1 cellular context compared by ENCODE assay signal in genomic region chr20:36773548-36774242, GRCh38.
TF ChIP-seq lines count a peak whose summit lies in the region.

TSS of gene DSN1 (minus strand) at chr20:36773763. CDS start at chr20:36771458, 2,305 bp downstream.

TF ChIP-seq in HepG2, 621 proteins besides CTCF, POLR2A, EP300 and RAD21 (continued from another document and continues in another):
- TF ChIP-seq EEA1 (CRISPR knock-in tag; IDR thresholded peaks at IDR 0.05; ENCODE audit: borderline replicate concordance) (peak; percentile 6; the same call in 1 of the 2 replicates), TGIF2 (CRISPR knock-in tag; IDR thresholded peaks at IDR 0.05) (peak; percentile 99), NCOA1 (CRISPR knock-in tag; IDR thresholded peaks at IDR 0.05) (peak; percentile 51; the same call in 1 of the 2 replicates), MIER2 (CRISPR knock-in tag; IDR thresholded peaks at IDR 0.05) (no peak), AHR (CRISPR knock-in tag; IDR thresholded peaks at IDR 0.05) (peak; percentile 89), PHF8 (CRISPR knock-in tag; IDR thresholded peaks at IDR 0.05) (peak; percentile 91), ZNF83 (CRISPR knock-in tag; IDR thresholded peaks at IDR 0.05; ENCODE audit: borderline replicate concordance) (no peak), ZNF816 (CRISPR knock-in tag; IDR thresholded peaks at IDR 0.05; ENCODE audit: borderline replicate concordance) (peak; percentile 97; the same call in 1 of the 2 replicates), MTF1 (CRISPR knock-in tag; IDR thresholded peaks at IDR 0.05) (no peak; the same call in 1 of the 2 replicates), U2AF1 (optimal IDR thresholded peaks at IDR 0.05; ENCODE audit: low read depth, low read length) (peak; percentile 57), ZC3H4 (CRISPR knock-in tag; IDR thresholded peaks at IDR 0.05; ENCODE audit: borderline replicate concordance) (no peak), GTF2F1 (IDR thresholded peaks at IDR 0.05; ENCODE audit: low read length) (no peak), ZBTB7B (CRISPR knock-in tag; IDR thresholded peaks at IDR 0.05) (no peak; the same call in 1 of the 2 replicates), RXRA (CRISPR knock-in tag; IDR thresholded peaks at IDR 0.05) (peak; percentile 72), ZNF124 (CRISPR knock-in tag; IDR thresholded peaks at IDR 0.05) (no peak), HIVEP1 (CRISPR knock-in tag; IDR thresholded peaks at IDR 0.05) (peak; percentile 79), IRX3 (CRISPR knock-in tag; IDR thresholded peaks at IDR 0.05; ENCODE audit: borderline replicate concordance, low read depth) (peak; percentile 95; the same call in 1 of the 2 replicates), JUND (CRISPR knock-in tag; IDR thresholded peaks at IDR 0.05) (peak; percentile 54), ZSCAN21 (CRISPR knock-in tag; IDR thresholded peaks at IDR 0.05; ENCODE audit: borderline replicate concordance) (peak; percentile 94), TOPORS (CRISPR knock-in tag; IDR thresholded peaks at IDR 0.05) (peak; percentile 94), ZNF766 (CRISPR knock-in tag; IDR thresholded peaks at IDR 0.05; ENCODE audit: borderline replicate concordance) (peak; percentile 20; the same call in 1 of the 2 replicates), KDM2A (CRISPR knock-in tag; IDR thresholded peaks at IDR 0.05; ENCODE audit: borderline replicate concordance, low read depth) (peak; percentile 90), ZNF616 (CRISPR knock-in tag; IDR thresholded peaks at IDR 0.05; ENCODE audit: low read depth) (peak; percentile 81; the same call in 1 of the 2 replicates), RFX5 (IDR thresholded peaks at IDR 0.05; ENCODE audit: low read depth, low read length) (peak; percentile 84), PLRG1 (conservative IDR thresholded peaks at IDR 0.05) (no peak), ZNF44 (CRISPR knock-in tag; IDR thresholded peaks at IDR 0.05) (no peak; the same call in 1 of the 2 replicates), MATR3 (CRISPR knock-in tag; IDR thresholded peaks at IDR 0.05) (no peak), HNRNPL (IDR thresholded peaks at IDR 0.05; ENCODE audit: low read depth, low read length) (peak; percentile 38; the same call in 1 of the 2 replicates), REXO4 (CRISPR knock-in tag; IDR thresholded peaks at IDR 0.05; ENCODE audit: borderline replicate concordance) (no peak), RBFOX2 (IDR thresholded peaks at IDR 0.05; ENCODE audit: low read depth, low read length) (peak; percentile 99), ZNF34 (CRISPR knock-in tag; IDR thresholded peaks at IDR 0.05; ENCODE audit: borderline replicate concordance) (no peak; the same call in 1 of the 2 replicates), SRSF1 (optimal IDR thresholded peaks at IDR 0.05; ENCODE audit: low read depth, low read length) (peak; percentile 85), ZNF546 (CRISPR knock-in tag; conservative IDR thresholded peaks at IDR 0.05) (no peak), ZMYM4 (CRISPR knock-in tag; IDR thresholded peaks at IDR 0.05) (peak; percentile 74), HOXD1 (CRISPR knock-in tag; IDR thresholded peaks at IDR 0.05) (peak; percentile 90), ZNF564 (CRISPR knock-in tag; IDR thresholded peaks at IDR 0.05) (peak; percentile 79), NONO (IDR thresholded peaks at IDR 0.05) (no peak), NONO (CRISPR knock-in tag; conservative IDR thresholded peaks at IDR 0.05) (peak; percentile 99), ZBTB39 (CRISPR knock-in tag; IDR thresholded peaks at IDR 0.05) (no peak; the same call in 1 of the 2 replicates), REPIN1 (CRISPR knock-in tag; IDR thresholded peaks at IDR 0.05; ENCODE audit: borderline replicate concordance, low read depth) (peak; percentile 95), ZNF24 (IDR thresholded peaks at IDR 0.05) (no peak; the same call in 1 of the 2 replicates), MED8 (CRISPR knock-in tag; IDR thresholded peaks at IDR 0.05; ENCODE audit: insufficient replicate concordance) (peak; percentile 49), HES4 (CRISPR knock-in tag; IDR thresholded peaks at IDR 0.05; ENCODE audit: borderline replicate concordance) (peak; percentile 16; the same call in 1 of the 2 replicates), PAWR (CRISPR knock-in tag; IDR thresholded peaks at IDR 0.05; ENCODE audit: borderline replicate concordance) (peak; percentile 97), THYN1 (CRISPR knock-in tag; IDR thresholded peaks at IDR 0.05; ENCODE audit: borderline replicate concordance, low read depth) (no peak; the same call in 1 of the 2 replicates), ZZZ3 (CRISPR knock-in tag; IDR thresholded peaks at IDR 0.05; ENCODE audit: borderline replicate concordance) (peak; percentile 83), KDM5A (IDR thresholded peaks at IDR 0.05; ENCODE audit: borderline replicate concordance, low read length) (peak; percentile 86; the same call in 1 of the 2 replicates), ISL2 (CRISPR knock-in tag; IDR thresholded peaks at IDR 0.05) (peak; percentile 55), TBX3 (IDR thresholded peaks at IDR 0.05; ENCODE audit: borderline replicate concordance) (0 out of 2 replicates have a peak, but pooled peaks have one; percentile 12), ZNF205 (CRISPR knock-in tag; IDR thresholded peaks at IDR 0.05) (peak; percentile 74; the same call in 1 of the 2 replicates), MZF1 (CRISPR knock-in tag; IDR thresholded peaks at IDR 0.05; ENCODE audit: borderline replicate concordance) (no peak)
- TF ChIP-seq, protein P1, sequence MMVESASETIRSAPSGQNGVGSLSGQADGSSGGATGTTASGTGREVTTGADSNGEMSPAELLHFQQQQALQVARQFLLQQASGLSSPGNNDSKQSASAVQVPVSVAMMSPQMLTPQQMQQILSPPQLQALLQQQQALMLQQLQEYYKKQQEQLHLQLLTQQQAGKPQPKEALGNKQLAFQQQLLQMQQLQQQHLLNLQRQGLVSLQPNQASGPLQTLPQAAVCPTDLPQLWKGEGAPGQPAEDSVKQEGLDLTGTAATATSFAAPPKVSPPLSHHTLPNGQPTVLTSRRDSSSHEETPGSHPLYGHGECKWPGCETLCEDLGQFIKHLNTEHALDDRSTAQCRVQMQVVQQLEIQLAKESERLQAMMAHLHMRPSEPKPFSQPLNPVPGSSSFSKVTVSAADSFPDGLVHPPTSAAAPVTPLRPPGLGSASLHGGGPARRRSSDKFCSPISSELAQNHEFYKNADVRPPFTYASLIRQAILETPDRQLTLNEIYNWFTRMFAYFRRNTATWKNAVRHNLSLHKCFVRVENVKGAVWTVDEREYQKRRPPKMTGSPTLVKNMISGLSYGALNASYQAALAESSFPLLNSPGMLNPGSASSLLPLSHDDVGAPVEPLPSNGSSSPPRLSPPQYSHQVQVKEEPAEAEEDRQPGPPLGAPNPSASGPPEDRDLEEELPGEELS (CRISPR knock-in tag; IDR thresholded peaks at IDR 0.05) = peak; percentile 61; the same call in 1 of the 2 replicates
- TF ChIP-seq, protein P2, sequence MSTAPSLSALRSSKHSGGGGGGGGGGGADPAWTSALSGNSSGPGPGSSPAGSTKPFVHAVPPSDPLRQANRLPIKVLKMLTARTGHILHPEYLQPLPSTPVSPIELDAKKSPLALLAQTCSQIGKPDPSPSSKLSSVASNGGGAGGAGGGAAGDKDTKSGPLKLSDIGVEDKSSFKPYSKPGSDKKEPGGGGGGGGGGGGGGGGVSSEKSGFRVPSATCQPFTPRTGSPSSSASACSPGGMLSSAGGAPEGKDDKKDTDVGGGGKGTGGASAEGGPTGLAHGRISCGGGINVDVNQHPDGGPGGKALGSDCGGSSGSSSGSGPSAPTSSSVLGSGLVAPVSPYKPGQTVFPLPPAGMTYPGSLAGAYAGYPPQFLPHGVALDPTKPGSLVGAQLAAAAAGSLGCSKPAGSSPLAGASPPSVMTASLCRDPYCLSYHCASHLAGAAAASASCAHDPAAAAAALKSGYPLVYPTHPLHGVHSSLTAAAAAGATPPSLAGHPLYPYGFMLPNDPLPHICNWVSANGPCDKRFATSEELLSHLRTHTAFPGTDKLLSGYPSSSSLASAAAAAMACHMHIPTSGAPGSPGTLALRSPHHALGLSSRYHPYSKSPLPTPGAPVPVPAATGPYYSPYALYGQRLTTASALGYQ (CRISPR knock-in tag; IDR thresholded peaks at IDR 0.05) = peak; percentile 31; the same call in 1 of the 2 replicates
- TF ChIP-seq, protein P3, sequence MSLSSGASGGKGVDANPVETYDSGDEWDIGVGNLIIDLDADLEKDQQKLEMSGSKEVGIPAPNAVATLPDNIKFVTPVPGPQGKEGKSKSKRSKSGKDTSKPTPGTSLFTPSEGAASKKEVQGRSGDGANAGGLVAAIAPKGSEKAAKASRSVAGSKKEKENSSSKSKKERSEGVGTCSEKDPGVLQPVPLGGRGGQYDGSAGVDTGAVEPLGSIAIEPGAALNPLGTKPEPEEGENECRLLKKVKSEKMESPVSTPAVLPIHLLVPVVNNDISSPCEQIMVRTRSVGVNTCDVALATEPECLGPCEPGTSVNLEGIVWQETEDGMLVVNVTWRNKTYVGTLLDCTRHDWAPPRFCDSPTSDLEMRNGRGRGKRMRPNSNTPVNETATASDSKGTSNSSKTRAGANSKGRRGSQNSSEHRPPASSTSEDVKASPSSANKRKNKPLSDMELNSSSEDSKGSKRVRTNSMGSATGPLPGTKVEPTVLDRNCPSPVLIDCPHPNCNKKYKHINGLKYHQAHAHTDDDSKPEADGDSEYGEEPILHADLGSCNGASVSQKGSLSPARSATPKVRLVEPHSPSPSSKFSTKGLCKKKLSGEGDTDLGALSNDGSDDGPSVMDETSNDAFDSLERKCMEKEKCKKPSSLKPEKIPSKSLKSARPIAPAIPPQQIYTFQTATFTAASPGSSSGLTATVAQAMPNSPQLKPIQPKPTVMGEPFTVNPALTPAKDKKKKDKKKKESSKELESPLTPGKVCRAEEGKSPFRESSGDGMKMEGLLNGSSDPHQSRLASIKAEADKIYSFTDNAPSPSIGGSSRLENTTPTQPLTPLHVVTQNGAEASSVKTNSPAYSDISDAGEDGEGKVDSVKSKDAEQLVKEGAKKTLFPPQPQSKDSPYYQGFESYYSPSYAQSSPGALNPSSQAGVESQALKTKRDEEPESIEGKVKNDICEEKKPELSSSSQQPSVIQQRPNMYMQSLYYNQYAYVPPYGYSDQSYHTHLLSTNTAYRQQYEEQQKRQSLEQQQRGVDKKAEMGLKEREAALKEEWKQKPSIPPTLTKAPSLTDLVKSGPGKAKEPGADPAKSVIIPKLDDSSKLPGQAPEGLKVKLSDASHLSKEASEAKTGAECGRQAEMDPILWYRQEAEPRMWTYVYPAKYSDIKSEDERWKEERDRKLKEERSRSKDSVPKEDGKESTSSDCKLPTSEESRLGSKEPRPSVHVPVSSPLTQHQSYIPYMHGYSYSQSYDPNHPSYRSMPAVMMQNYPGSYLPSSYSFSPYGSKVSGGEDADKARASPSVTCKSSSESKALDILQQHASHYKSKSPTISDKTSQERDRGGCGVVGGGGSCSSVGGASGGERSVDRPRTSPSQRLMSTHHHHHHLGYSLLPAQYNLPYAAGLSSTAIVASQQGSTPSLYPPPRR (CRISPR knock-in tag; IDR thresholded peaks at IDR 0.05; ENCODE audit: borderline replicate concordance) = 0 out of 2 replicates have a peak, but pooled peaks have one; percentile 63
- TF ChIP-seq, protein P4, sequence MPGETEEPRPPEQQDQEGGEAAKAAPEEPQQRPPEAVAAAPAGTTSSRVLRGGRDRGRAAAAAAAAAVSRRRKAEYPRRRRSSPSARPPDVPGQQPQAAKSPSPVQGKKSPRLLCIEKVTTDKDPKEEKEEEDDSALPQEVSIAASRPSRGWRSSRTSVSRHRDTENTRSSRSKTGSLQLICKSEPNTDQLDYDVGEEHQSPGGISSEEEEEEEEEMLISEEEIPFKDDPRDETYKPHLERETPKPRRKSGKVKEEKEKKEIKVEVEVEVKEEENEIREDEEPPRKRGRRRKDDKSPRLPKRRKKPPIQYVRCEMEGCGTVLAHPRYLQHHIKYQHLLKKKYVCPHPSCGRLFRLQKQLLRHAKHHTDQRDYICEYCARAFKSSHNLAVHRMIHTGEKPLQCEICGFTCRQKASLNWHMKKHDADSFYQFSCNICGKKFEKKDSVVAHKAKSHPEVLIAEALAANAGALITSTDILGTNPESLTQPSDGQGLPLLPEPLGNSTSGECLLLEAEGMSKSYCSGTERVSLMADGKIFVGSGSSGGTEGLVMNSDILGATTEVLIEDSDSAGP (CRISPR knock-in tag; IDR thresholded peaks at IDR 0.05; ENCODE audit: borderline replicate concordance) = peak; percentile 92; the same call in 1 of the 2 replicates
- TF ChIP-seq, protein P5, sequence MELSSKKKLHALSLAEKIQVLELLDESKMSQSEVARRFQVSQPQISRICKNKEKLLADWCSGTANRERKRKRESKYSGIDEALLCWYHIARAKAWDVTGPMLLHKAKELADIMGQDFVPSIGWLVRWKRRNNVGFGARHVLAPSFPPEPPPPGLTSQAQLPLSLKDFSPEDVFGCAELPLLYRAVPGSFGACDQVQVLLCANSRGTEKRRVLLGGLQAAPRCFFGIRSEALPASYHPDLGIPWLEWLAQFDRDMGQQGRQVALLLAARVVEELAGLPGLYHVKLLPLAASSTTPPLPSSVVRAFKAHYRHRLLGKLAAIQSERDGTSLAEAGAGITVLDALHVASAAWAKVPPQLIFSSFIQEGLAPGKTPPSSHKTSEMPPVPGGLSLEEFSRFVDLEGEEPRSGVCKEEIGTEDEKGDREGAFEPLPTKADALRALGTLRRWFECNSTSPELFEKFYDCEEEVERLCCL (CRISPR knock-in tag; IDR thresholded peaks at IDR 0.05; ENCODE audit: borderline replicate concordance) = peak; percentile 77; the same call in 1 of the 2 replicates
- TF ChIP-seq, protein P6, sequence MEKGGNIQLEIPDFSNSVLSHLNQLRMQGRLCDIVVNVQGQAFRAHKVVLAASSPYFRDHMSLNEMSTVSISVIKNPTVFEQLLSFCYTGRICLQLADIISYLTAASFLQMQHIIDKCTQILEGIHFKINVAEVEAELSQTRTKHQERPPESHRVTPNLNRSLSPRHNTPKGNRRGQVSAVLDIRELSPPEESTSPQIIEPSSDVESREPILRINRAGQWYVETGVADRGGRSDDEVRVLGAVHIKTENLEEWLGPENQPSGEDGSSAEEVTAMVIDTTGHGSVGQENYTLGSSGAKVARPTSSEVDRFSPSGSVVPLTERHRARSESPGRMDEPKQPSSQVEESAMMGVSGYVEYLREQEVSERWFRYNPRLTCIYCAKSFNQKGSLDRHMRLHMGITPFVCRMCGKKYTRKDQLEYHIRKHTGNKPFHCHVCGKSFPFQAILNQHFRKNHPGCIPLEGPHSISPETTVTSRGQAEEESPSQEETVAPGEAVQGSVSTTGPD (CRISPR knock-in tag; IDR thresholded peaks at IDR 0.05) = no peak
